Comparison of ENCODE assay signal across 29 cellular contexts in the genomic region with DNA sequence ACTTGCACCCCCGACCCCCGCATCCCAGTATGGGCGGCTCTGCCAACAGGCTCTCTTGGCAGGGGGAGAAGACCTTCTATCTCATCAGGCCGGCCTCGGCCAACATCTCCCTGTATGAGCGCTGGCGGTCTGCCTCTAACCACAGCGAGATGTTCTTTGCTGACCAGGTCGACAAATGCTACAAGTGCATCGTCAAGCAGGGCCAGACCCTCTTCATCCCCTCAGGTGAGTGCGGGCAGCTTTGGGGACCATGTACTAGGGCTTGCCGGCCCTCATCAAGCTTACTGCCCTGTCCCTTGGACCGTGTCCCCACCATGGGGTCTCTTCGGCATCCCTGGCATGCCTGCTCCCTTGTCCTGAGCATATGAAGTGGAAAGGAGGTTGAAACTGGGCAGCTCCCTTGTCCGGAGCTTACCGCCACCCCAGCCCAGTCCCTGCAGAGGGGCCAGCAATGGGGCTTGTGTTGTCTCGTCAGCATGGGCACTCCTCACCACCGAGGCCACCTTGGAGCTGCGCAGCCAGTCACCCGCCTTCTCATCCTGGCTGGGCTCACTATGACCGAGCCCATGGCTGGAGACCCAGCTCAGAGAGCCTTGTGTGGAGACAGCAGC.
DNase-seq lines count a peak whose midpoint lies in the region; ATAC-seq, FAIRE-seq and TF ChIP-seq lines count a peak whose summit lies in the region.
"Had no signal": no experiment of that assay in that cellular context is flagged by ENCODE, and none has a peak within 500 bp of the region (broad histone marks: within the 10 kb centered on the region; RNA-seq: fewer than 3 reads in every experiment).

No MANE protein-coding gene starts in this region.

- no peak overlapping the region for H2AFZ ChIP-seq in HepG2 (ENCODE audit: low read length)
- no peak overlapping the region for H2AFZ ChIP-seq in neural progenitor cell (replicated peaks)

- in situ Hi-C loops in HepG2 (cut with HindIII; ENCODE audit: extremely low pct_ligation_motif_present, low pct_unique_long_range_greater_than_20kb), result no loop called here

- DNase-seq in right lobe of liver (peak; percentile 13 to 37 (median 32)), HepG2 (ENCODE audit: low spot score) (no peak), endodermal cell (no peak), neural progenitor cell (ENCODE audit: low spot score) (peak; percentile 18), GM19239 (ENCODE audit: insufficient read length, low spot score) (no peak), amygdala (lab: John Stamatoyannopoulos, UW) (no peak), endothelial cell (ENCODE audit: low spot score) (no peak)
- no peak for DNase-seq in stimulated activated CD4-positive, alpha-beta T cell treated with anti-CD3 and anti-CD28 coated beads, Interleukin-4, amount 100 ng/mL, for 24 hours
- DNase-seq: activated CD4-positive, alpha-beta T cell treated with anti-CD3 and anti-CD28 coated beads for 1 hour; activated CD8-positive, alpha-beta memory T cell treated with anti-CD3 and anti-CD28 coated beads for 24 hours; activated T-cell treated with anti-CD3 and anti-CD28 coated beads, Interleukin-2, amount 50 U/mL, for 4 hours; Calu3; effector memory CD4-positive, alpha-beta T cell; foreskin keratinocyte; Kasumi-1; MV-4-11; NCI-H1694; NCI-H2171; NCI-H524; small intestine; stimulated activated CD4-positive, alpha-beta T cell treated with anti-CD3 and anti-CD28 coated beads, Interleukin-2, amount 100 ng/mL, for 24 hours; substantia nigra had no signal

- H3K27me3 ChIP-seq in right lobe of liver, result no peaks in the 10 kb centered on the region
- H3K27me3 ChIP-seq in HepG2 (ENCODE audit: control insufficient read depth in 1 of 2, insufficient read depth in 2 of 2, low read length in 2 of 2), result no peaks in the 10 kb centered on the region
- no peaks in the 10 kb centered on the region for H3K27me3 ChIP-seq in endodermal cell (ENCODE audit: control insufficient read depth, insufficient read depth, low read length, poor library complexity, severe bottlenecking)
- H3K27me3 ChIP-seq in neural progenitor cell, result no peaks in the 10 kb centered on the region
- H3K27me3 ChIP-seq: foreskin keratinocyte, SJSA1, vagina had no signal

- no peak for ATAC-seq in right lobe of liver
- no peak for ATAC-seq in HepG2
- ATAC-seq: activated T-cell treated with anti-CD3 and anti-CD28 coated beads, Interleukin-2, amount 50 U/mL, for 4 hours; esophagus mucosa; foreskin keratinocyte; psoas muscle had no signal

- no peak for TF ChIP-seq RAD21 in HepG2 (CRISPR knock-in tag; IDR thresholded peaks at IDR 0.05)

- no peak for FAIRE-seq in HepG2 (lab: Jason Lieb, UNC)
- no peak for FAIRE-seq in GM19239 (lab: Jason Lieb, UNC)
- FAIRE-seq: small intestine had no signal

- BruUV-seq in HepG2 (replicated peaks; lab: Mats Ljungman, UMichigan), result no TSS peak

- H3K79me2 ChIP-seq in HepG2 (ENCODE audit: insufficient read depth, low read length), result no peaks in the 10 kb centered on the region
- H3K79me2 ChIP-seq in neural progenitor cell (ENCODE audit: low read depth), result no peaks in the 10 kb centered on the region

- no peak overlapping the region for H3K9ac ChIP-seq in HepG2 (ENCODE audit: insufficient read depth, low read depth, low read length)
- no peak overlapping the region for H3K9ac ChIP-seq in endodermal cell (ENCODE audit: extremely low read depth, low read length, poor library complexity, severe bottlenecking)
- H3K9ac ChIP-seq in neural progenitor cell, result no peak overlapping the region

- no peaks in the 10 kb centered on the region for H3K4me1 Mint-ChIP-seq in endodermal cell
- H3K4me1 Mint-ChIP-seq in neural progenitor cell, result no peaks in the 10 kb centered on the region
- no peaks in the 10 kb centered on the region for H3K4me1 Mint-ChIP-seq in endothelial cell (ENCODE audit: unreplicated experiment)
- H3K4me1 Mint-ChIP-seq: neural crest cell had no signal

- H3K36me3 ChIP-seq in right lobe of liver, result peaks cover 0 to 41% (median 6%) of the 10 kb centered on the region in 4 donors
- peaks cover 18 to 34% of the 10 kb centered on the region in 2 experiments; a peak in 4 of 5 replicates for H3K36me3 ChIP-seq in HepG2 (replicated peaks in 1 of 2; ENCODE audit: control insufficient read depth in 1 of 2, insufficient read depth in 2 of 2, low read length in 2 of 2)
- peaks cover 22% of the 10 kb centered on the region for H3K36me3 ChIP-seq in endodermal cell (ENCODE audit: control insufficient read depth, insufficient read depth, low read length)
- H3K36me3 ChIP-seq in neural progenitor cell, result no peaks in the 10 kb centered on the region

- POLR2A ChIA-PET in HepG2 (lab: Yijun Ruan, JAX), result no interaction called here

- H3K4me1 ChIP-seq in right lobe of liver, result no peaks in the 10 kb centered on the region
- no peaks in the 10 kb centered on the region for H3K4me1 ChIP-seq in HepG2 (ENCODE audit: insufficient read depth, low read length)
- no peaks in the 10 kb centered on the region for H3K4me1 ChIP-seq in endodermal cell (ENCODE audit: control insufficient read depth, insufficient read depth, low read length)
- no peaks in the 10 kb centered on the region for H3K4me1 ChIP-seq in neural progenitor cell
- H3K4me1 ChIP-seq: foreskin keratinocyte, psoas muscle, SJSA1, vagina had no signal

- WGBS in right lobe of liver (ENCODE audit: insufficient coverage, low coverage, low lambda C conversion rate, missing lambda C conversion rate), result 100% methylated on average over 2 of the region's 21 CpGs
- 100% methylated on average over 9 of the region's 21 CpGs for WGBS in HepG2 (ENCODE audit: low lambda C conversion rate)
- WGBS in endodermal cell (ENCODE audit: insufficient coverage in 1 of 2, insufficient read length in 1 of 2), 2 experiments, result 94 to 97% methylated on average over 12 to 21 of the region's 21 CpGs

- no peak overlapping the region for H3K4me2 ChIP-seq in HepG2 (ENCODE audit: low read depth, low read length)
- no peak overlapping the region for H3K4me2 ChIP-seq in neural progenitor cell

- peaks cover 29% of the 10 kb centered on the region for H3K36me3 Mint-ChIP-seq in endodermal cell (ENCODE audit: low read depth)
- H3K36me3 Mint-ChIP-seq in neural progenitor cell, result peaks cover 18% of the 10 kb centered on the region
- peaks cover 29% of the 10 kb centered on the region for H3K36me3 Mint-ChIP-seq in endothelial cell (ENCODE audit: low read depth, unreplicated experiment)
- H3K36me3 Mint-ChIP-seq: activated naive CD8-positive, alpha-beta T cell had no signal

- H3F3A ChIP-seq in neural progenitor cell (ENCODE audit: low read depth), result no peaks in the 10 kb centered on the region

- intact Hi-C loops in right lobe of liver (cut with DNase I), result no loop called here
- intact Hi-C loops in HepG2 (cut with micrococcal nuclease; ENCODE audit: unreplicated experiment), result no loop called here

- TF ChIP-seq CTCF in right lobe of liver (IDR thresholded peaks at IDR 0.05) (no peak), HepG2 (CRISPR knock-in tag; IDR thresholded peaks at IDR 0.05) (no peak), endodermal cell (conservative IDR thresholded peaks at IDR 0.05) (no peak), neural progenitor cell (IDR thresholded peaks at IDR 0.05) (no peak), endothelial cell (IDR thresholded peaks at IDR 0.05; ENCODE audit: unreplicated experiment) (no peak)

- no peak for TF ChIP-seq EP300 in HepG2 (IDR thresholded peaks at IDR 0.05; ENCODE audit: low read depth in 2 of 2, low read length in 2 of 2)
- no peak for TF ChIP-seq EP300 in HepG2 (CRISPR knock-in tag; IDR thresholded peaks at IDR 0.05; ENCODE audit: borderline replicate concordance)

- H3K4me3 ChIP-seq in right lobe of liver (no peak overlapping the region), HepG2 (replicated peaks in 1 of 3; ENCODE audit: insufficient read depth in 1 of 3, low read depth in 2 of 3, low read length in 3 of 3) (no peak overlapping the region), endodermal cell (ENCODE audit: low read length) (no peak overlapping the region), neural progenitor cell (no peak overlapping the region)
- H3K4me3 ChIP-seq: psoas muscle, SJSA1, vagina had no signal

- peak overlapping the region; percentile 55 for H3K27ac Mint-ChIP-seq in endodermal cell
- peak overlapping the region; percentile 42 for H3K27ac Mint-ChIP-seq in neural progenitor cell
- H3K27ac Mint-ChIP-seq in endothelial cell (ENCODE audit: unreplicated experiment), result no peak overlapping the region
- H3K27ac Mint-ChIP-seq: activated naive CD8-positive, alpha-beta T cell had no signal

- H3K9me3 ChIP-seq in right lobe of liver (no peaks in the 10 kb centered on the region), HepG2 (ENCODE audit: low read length) (no peaks in the 10 kb centered on the region), endodermal cell (ENCODE audit: control insufficient read depth, low read length) (no peaks in the 10 kb centered on the region), neural progenitor cell (ENCODE audit: low read depth) (no peaks in the 10 kb centered on the region)
- H3K9me3 ChIP-seq: psoas muscle, SJSA1, vagina had no signal

- H3K27me3 Mint-ChIP-seq in endodermal cell (ENCODE audit: insufficient read depth) (no peaks in the 10 kb centered on the region), neural progenitor cell (ENCODE audit: insufficient read depth, low read depth) (peaks cover 6% of the 10 kb centered on the region), endothelial cell (ENCODE audit: unreplicated experiment) (peaks cover 6% of the 10 kb centered on the region)
- H3K27me3 Mint-ChIP-seq: activated naive CD8-positive, alpha-beta T cell had no signal

- CTCF ChIA-PET in HepG2 (lab: Yijun Ruan, JAX; ENCODE audit: low intra/inter-chr PET ratio, low total read pairs), result no interaction called here

- TF ChIP-seq POLR2A in right lobe of liver (IDR thresholded peaks at IDR 0.05) (no peak), HepG2 (IDR thresholded peaks at IDR 0.05; ENCODE audit: insufficient read depth in 1 of 2, low read depth in 2 of 2, low read length in 2 of 2) (no peak)

- H3K9me3 Mint-ChIP-seq in endodermal cell (no peaks in the 10 kb centered on the region), neural progenitor cell (no peaks in the 10 kb centered on the region), endothelial cell (ENCODE audit: unreplicated experiment) (no peaks in the 10 kb centered on the region)
- H3K9me3 Mint-ChIP-seq: activated T-cell treated with anti-CD3 and anti-CD28 coated beads, Interleukin-2, amount 50 U/mL, for 4 hours; neural crest cell had no signal

- H3K4me3 Mint-ChIP-seq in endodermal cell (no peak overlapping the region), neural progenitor cell (no peak overlapping the region), endothelial cell (ENCODE audit: unreplicated experiment) (no peak overlapping the region)
- H3K4me3 Mint-ChIP-seq: activated naive CD8-positive, alpha-beta T cell; activated T-cell treated with anti-CD3 and anti-CD28 coated beads, Interleukin-2, amount 50 U/mL, for 4 hours; neural crest cell had no signal

- H3K27ac ChIP-seq in right lobe of liver, result no peak overlapping the region
- H3K27ac ChIP-seq in HepG2 (ENCODE audit: extremely low read length, insufficient read depth, low read length), result no peak overlapping the region
- no peak overlapping the region for H3K27ac ChIP-seq in endodermal cell (ENCODE audit: low read depth, low read length)
- no peak overlapping the region for H3K27ac ChIP-seq in neural progenitor cell
- H3K27ac ChIP-seq: C4-2B, foreskin keratinocyte, psoas muscle, SJSA1, vagina had no signal

- H4K20me1 ChIP-seq in HepG2 (ENCODE audit: insufficient read depth, low read length) (no peaks in the 10 kb centered on the region), neural progenitor cell (ENCODE audit: low read depth) (no peaks in the 10 kb centered on the region)

Comparison
In these comparisons a context has a peak if more than half of its experiments do, and no peak if none do; other contexts are left out.
1. DNase-seq: peak in right lobe of liver (3 of 3) and neural progenitor cell (single experiment); none in HepG2 (single experiment), endodermal cell (single experiment), GM19239 (single experiment), amygdala (0 of 56), stimulated activated CD4-positive, alpha-beta T cell treated with anti-CD3 and anti-CD28 coated beads, Interleukin-4, amount 100 ng/mL, for 24 hours (single experiment) and endothelial cell (single experiment).